8 cellular contexts compared by ENCODE assay signal in the genomic region with DNA sequence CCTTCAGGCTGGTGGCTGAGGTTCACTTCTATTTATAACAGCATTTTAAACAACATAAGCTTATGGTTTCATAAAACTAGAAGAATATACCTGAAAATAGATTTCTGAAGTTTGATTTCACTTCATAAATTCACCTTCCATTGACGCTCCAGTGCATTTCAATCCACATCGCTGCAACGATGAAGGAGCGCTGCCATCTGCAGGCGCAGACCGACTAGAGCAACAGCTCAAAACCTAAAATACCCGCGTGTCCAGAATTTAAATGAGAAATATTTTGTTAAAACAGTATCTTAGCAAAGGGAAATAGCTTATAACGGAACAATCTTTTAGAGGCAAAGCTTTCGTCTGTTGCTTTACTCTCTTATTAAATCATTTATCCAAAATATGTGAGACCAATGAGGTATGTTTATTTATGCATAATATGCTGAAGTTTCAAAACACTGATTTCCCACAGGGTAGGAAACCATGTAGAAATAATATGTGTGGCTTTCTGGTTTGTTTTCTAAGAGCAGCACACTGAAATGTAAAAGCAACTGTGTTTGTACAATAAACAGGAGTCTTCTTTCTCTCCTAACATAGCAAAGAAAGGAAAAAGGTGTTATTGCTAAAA.
DNase-seq lines count a peak whose midpoint lies in the region; ATAC-seq, FAIRE-seq and TF ChIP-seq lines count a peak whose summit lies in the region.

No MANE protein-coding gene starts in this region.

- peak; percentile 89 to 92 for TF ChIP-seq RAD21 in H1 (IDR thresholded peaks at IDR 0.05 in 1 of 2, conservative IDR thresholded peaks at IDR 0.05 in 1 of 2; ENCODE audit: low read depth in 2 of 2, low read length in 2 of 2)

- H3K79me2 ChIP-seq in DND-41 (ENCODE audit: insufficient read depth, low read length) (no peaks in the 10 kb centered on the region), H1 (ENCODE audit: control insufficient read depth in 1 of 2, insufficient read depth in 2 of 2, low read length in 2 of 2) (no peaks in the 10 kb centered on the region)

- no peak overlapping the region for H4K8ac ChIP-seq in H1 (ENCODE audit: extremely low read depth, insufficient read depth, low read length)
- H4K8ac ChIP-seq in neuronal stem cell (ENCODE audit: low read depth, low read length): no peak overlapping the region

- H3K23me2 ChIP-seq in H1 (ENCODE audit: low read depth, low read length): no peaks in the 10 kb centered on the region

- POLR2A ChIA-PET in H1 (lab: Charles Lee; ENCODE audit: partially characterized antibody): no interaction called here

- H2BK20ac ChIP-seq in H1 (ENCODE audit: low read length): no peak overlapping the region

- no peak overlapping the region for H3K9ac ChIP-seq in DND-41 (ENCODE audit: low read depth, low read length)
- H3K9ac ChIP-seq in H1 (replicated peaks in 1 of 4; ENCODE audit: extremely low read depth in 1 of 4, low read depth in 3 of 4, low read length in 3 of 4): no peak overlapping the region
- H3K9ac ChIP-seq in neuronal stem cell (ENCODE audit: low read depth, low read length, poor library complexity): no peak overlapping the region

- H3K36me3 ChIP-seq in DND-41 (ENCODE audit: insufficient read depth, low read length) (no peaks in the 10 kb centered on the region), H1 (ENCODE audit: control insufficient read depth in 2 of 4, insufficient read depth in 4 of 4, low read length in 3 of 4) (no peaks in the 10 kb centered on the region), neuronal stem cell (replicated peaks in 1 of 2; ENCODE audit: control insufficient read depth in 2 of 2, insufficient read depth in 2 of 2, low read length in 2 of 2) (no peaks in the 10 kb centered on the region)

- ATAC-seq in DND-41 (ENCODE audit: insufficient read depth, low read depth): no peak
- no peak for ATAC-seq in HG03521 (IDR thresholded peaks at IDR 0.05; ENCODE audit: unreplicated experiment)
- no peak for ATAC-seq in effector memory CD8-positive, alpha-beta T cell (replicated peaks)
- no peak for ATAC-seq in HG02981 (IDR thresholded peaks at IDR 0.05; ENCODE audit: unreplicated experiment)

- 56% methylated on average over 10 of the region's 10 CpGs; no CpG with 5 or more reads in 1 of the 2 experiments for WGBS in H1 (ENCODE audit: extremely low coverage in 1 of 2, insufficient coverage in 1 of 2, insufficient read length in 1 of 2, insufficient replicate concordance in 2 of 2, low coverage in 1 of 2, low lambda C conversion rate in 2 of 2, missing lambda C conversion rate in 1 of 2), 2 experiments
- WGBS in neuronal stem cell (ENCODE audit: extremely low coverage in 2 of 2, insufficient read length in 2 of 2, insufficient replicate concordance in 1 of 2), 2 donors: no CpG with 5 or more reads among the region's 10 CpGs

- no peak for TF ChIP-seq EP300 in H1 (IDR thresholded peaks at IDR 0.05; ENCODE audit: borderline replicate concordance in 1 of 2, low read depth in 2 of 2, low read length in 2 of 2)

- H3K27me3 ChIP-seq in DND-41 (ENCODE audit: insufficient read depth, low read length, poor library complexity) (no peaks in the 10 kb centered on the region), H1 (replicated peaks in 1 of 4; ENCODE audit: control insufficient read depth in 3 of 4, extremely low read depth in 1 of 4, insufficient read depth in 3 of 4, low read length in 3 of 4) (no peaks in the 10 kb centered on the region), neuronal stem cell (ENCODE audit: control insufficient read depth in 3 of 3, insufficient read depth in 3 of 3, low read depth in 1 of 3, low read length in 3 of 3) (no peaks in the 10 kb centered on the region)

- peak; percentile 23 for TF ChIP-seq CTCF in DND-41 (IDR thresholded peaks at IDR 0.05; ENCODE audit: borderline replicate concordance, extremely low read depth, low read length, poor library complexity, severe bottlenecking)
- TF ChIP-seq CTCF in H1 (IDR thresholded peaks at IDR 0.05; ENCODE audit: control extremely low read depth in 1 of 3, insufficient read depth in 1 of 3, low read depth in 1 of 3, low read length in 3 of 3): peak; percentile 61 to 72 (median 69)

- no peak overlapping the region for H3K4me3 ChIP-seq in DND-41 (ENCODE audit: low read depth in 1 of 2, low read length in 2 of 2)
- no peak overlapping the region for H3K4me3 ChIP-seq in H1 (ENCODE audit: extremely low read depth in 1 of 4, insufficient read depth in 2 of 4, low read depth in 3 of 4, low read length in 4 of 4)
- H3K4me3 ChIP-seq in neuronal stem cell (ENCODE audit: low read length in 2 of 2): no peak overlapping the region

- H3K4me1 Mint-ChIP-seq in effector memory CD8-positive, alpha-beta T cell (ENCODE audit: low read depth in 2 of 2): no peaks in the 10 kb centered on the region

- H3K27ac ChIP-seq in DND-41 (ENCODE audit: low read length) (no peak overlapping the region), H1 (ENCODE audit: low read depth, low read length) (no peak overlapping the region), neuronal stem cell (replicated peaks; ENCODE audit: low read length) (no peak overlapping the region)

- H3K79me1 ChIP-seq in H1 (ENCODE audit: low read depth, low read length) (no peaks in the 10 kb centered on the region), neuronal stem cell (ENCODE audit: low read depth, low read length) (no peaks in the 10 kb centered on the region)

- no peak for DNase-seq in DND-41
- peak; percentile 11 for DNase-seq in NCI-H2107 treated with DMSO at 0.1 percent for 48 hours (lab: John Stamatoyannopoulos, UW; ENCODE audit: unreplicated experiment)
- no peak for DNase-seq in H1 (ENCODE audit: low read depth in 1 of 2, low spot score in 2 of 2)
- peak; percentile 11 for DNase-seq in neuronal stem cell (ENCODE audit: low spot score)
- no peak for DNase-seq in effector memory CD8-positive, alpha-beta T cell
- DNase-seq in effector CD8-positive, alpha-beta T cell (lab: John Stamatoyannopoulos, UW): no peak

- H3K4me1 ChIP-seq in DND-41 (ENCODE audit: insufficient read depth, low read length) (no peaks in the 10 kb centered on the region), H1 (replicated peaks in 1 of 4; ENCODE audit: control insufficient read depth in 3 of 4, insufficient read depth in 4 of 4, low read length in 3 of 4) (no peaks in the 10 kb centered on the region), neuronal stem cell (ENCODE audit: control insufficient read depth in 2 of 2, insufficient read depth in 1 of 2, low read depth in 1 of 2, low read length in 2 of 2) (no peaks in the 10 kb centered on the region)

- peak; percentile 69 for FAIRE-seq in H1 (lab: Jason Lieb, UNC)

- H3K18ac ChIP-seq in H1 (ENCODE audit: extremely low read depth, low read length) (no peak overlapping the region), neuronal stem cell (ENCODE audit: low read length) (no peak overlapping the region)

- H4K5ac ChIP-seq in H1 (ENCODE audit: insufficient read length, low read depth, low read length): no peak overlapping the region

- H3K14ac ChIP-seq in H1 (ENCODE audit: insufficient read length): no peak overlapping the region
- no peak overlapping the region for H3K14ac ChIP-seq in neuronal stem cell (ENCODE audit: low read length)

- H3K4me3 Mint-ChIP-seq in effector memory CD8-positive, alpha-beta T cell: no peak overlapping the region

- H3K27ac Mint-ChIP-seq in effector memory CD8-positive, alpha-beta T cell: no peak overlapping the region

- peaks cover 4% of the 10 kb centered on the region for H3K9me3 ChIP-seq in DND-41 (ENCODE audit: insufficient read depth, low read length, severe bottlenecking)
- no peaks in the 10 kb centered on the region; a peak in 1 of 4 replicates for H3K9me3 ChIP-seq in H1 (ENCODE audit: insufficient read depth in 2 of 2, low read depth in 1 of 2, low read length in 1 of 2)
- H3K9me3 ChIP-seq in neuronal stem cell (replicated peaks in 1 of 2; ENCODE audit: control insufficient read depth in 2 of 2, insufficient read depth in 1 of 2, low read depth in 1 of 2, low read length in 2 of 2): no peaks in the 10 kb centered on the region

- H3K36me3 Mint-ChIP-seq in effector memory CD8-positive, alpha-beta T cell (ENCODE audit: insufficient read depth): no peaks in the 10 kb centered on the region

- no peak overlapping the region for H4K91ac ChIP-seq in H1 (replicated peaks; ENCODE audit: insufficient read length, low read length)
- H4K91ac ChIP-seq in neuronal stem cell (ENCODE audit: low read depth, low read length, poor library complexity): no peak overlapping the region

- H2AFZ ChIP-seq in DND-41 (ENCODE audit: low read depth, low read length) (no peak overlapping the region), H1 (ENCODE audit: low read length) (no peak overlapping the region), neuronal stem cell (ENCODE audit: low read length) (no peak overlapping the region)

- no peak overlapping the region for H3K23ac ChIP-seq in H1 (ENCODE audit: insufficient read length)
- H3K23ac ChIP-seq in neuronal stem cell (ENCODE audit: low read depth, low read length, poor library complexity): no peak overlapping the region

- TF ChIP-seq POLR2A in H1 (IDR thresholded peaks at IDR 0.05; ENCODE audit: control extremely low read depth in 1 of 2, low read depth in 2 of 2, low read length in 2 of 2): no peak

- H3K4ac ChIP-seq in H1 (replicated peaks; ENCODE audit: insufficient read length, low read depth, low read length): no peak overlapping the region
- no peak overlapping the region for H3K4ac ChIP-seq in neuronal stem cell (ENCODE audit: low read length)

- H2BK12ac ChIP-seq in H1 (ENCODE audit: low read depth, low read length) (no peak overlapping the region), neuronal stem cell (ENCODE audit: low read length) (no peak overlapping the region)

- H2AK5ac ChIP-seq in H1 (ENCODE audit: low read depth, low read length) (no peak overlapping the region), neuronal stem cell (ENCODE audit: low read depth, low read length) (no peak overlapping the region)

- H3K4me2 ChIP-seq in DND-41 (ENCODE audit: insufficient read depth, low read length) (no peak overlapping the region), H1 (ENCODE audit: insufficient read depth in 1 of 2, low read depth in 2 of 2, low read length in 2 of 2) (no peak overlapping the region), neuronal stem cell (ENCODE audit: insufficient read depth, low read length, poor library complexity, severe bottlenecking) (no peak overlapping the region)

- peaks cover 0 to 14% of the 10 kb centered on the region in 2 donors for H3K9me3 Mint-ChIP-seq in effector memory CD8-positive, alpha-beta T cell

- no peak overlapping the region for H3K56ac ChIP-seq in H1 (replicated peaks; ENCODE audit: insufficient read length, low read depth, low read length)

- H2BK120ac ChIP-seq in H1 (replicated peaks; ENCODE audit: low read depth, low read length): no peak overlapping the region
- H2BK120ac ChIP-seq in neuronal stem cell (ENCODE audit: low read depth, low read length): no peak overlapping the region

- no peak overlapping the region for H2BK5ac ChIP-seq in H1 (ENCODE audit: low read depth, low read length)
- no peak overlapping the region for H2BK5ac ChIP-seq in neuronal stem cell (ENCODE audit: low read length)

- H4K20me1 ChIP-seq in DND-41 (ENCODE audit: insufficient read depth, low read length): no peaks in the 10 kb centered on the region
- no peaks in the 10 kb centered on the region for H4K20me1 ChIP-seq in H1 (replicated peaks in 1 of 2; ENCODE audit: control insufficient read depth in 1 of 2, insufficient read depth in 2 of 2, low read length in 2 of 2)

- H3K27me3 Mint-ChIP-seq in effector memory CD8-positive, alpha-beta T cell: no peaks in the 10 kb centered on the region

- CTCF ChIA-PET in H1 (lab: Charles Lee; ENCODE audit: partially characterized antibody): interaction anchor here (0.6 to 4.6 kb wide), 29 partner anchors 9 to 683 kb away, joined by 3 to 18 read pairs (median 3); no protein-coding TSS in a partner anchor

- H2BK15ac ChIP-seq in H1 (ENCODE audit: low read length) (no peak overlapping the region), neuronal stem cell (ENCODE audit: low read length) (no peak overlapping the region)

Comparison
In these comparisons a context has a peak if more than half of its experiments do, and no peak if none do; other contexts are left out.
1. DNase-seq: peak in NCI-H2107 treated with DMSO at 0.1 percent for 48 hours (single experiment) and neuronal stem cell (single experiment); none in DND-41 (single experiment), H1 (0 of 2), effector memory CD8-positive, alpha-beta T cell (0 of 3) and effector CD8-positive, alpha-beta T cell (single experiment).